8 cellular contexts compared by ENCODE assay signal in genomic region chr19:6092329-6093286, GRCh38. TPM values are rescaled to one million over a fixed set of nuclear protein-coding genes. Genes with fewer than 3 reads are reported as not detected.
A peak's percentile ranks its signal among the peaks of the same experiment; 100 is the strongest.
DNase-seq lines count a peak whose midpoint lies in the region; ATAC-seq and TF ChIP-seq lines count a peak whose summit lies in the region.

No MANE protein-coding gene starts in this region.

- peak; percentile 43 for TF ChIP-seq CTCF in chondrocyte (IDR thresholded peaks at IDR 0.05)

- ATAC-seq in left colon (peak; percentile 83), GM21381 (IDR thresholded peaks at IDR 0.05; ENCODE audit: unreplicated experiment) (no peak), GM19328 (IDR thresholded peaks at IDR 0.05; ENCODE audit: unreplicated experiment) (no peak)

- no peaks in the 10 kb centered on the region for H3K9me3 Mint-ChIP-seq in chondrocyte (ENCODE audit: low read depth)

- DNase-seq in DMS53 (lab: John Stamatoyannopoulos, UW) = peak; percentile 95
- peak; percentile 83 for DNase-seq in NCI-H2171 (lab: John Stamatoyannopoulos, UW)
- no peak for DNase-seq in chondrocyte (ENCODE audit: low spot score)
- DNase-seq in left colon = peak; percentile 89 to 92
- peak; percentile 73 for DNase-seq in stromal cell of bone marrow (ENCODE audit: low read depth)
- no peak for DNase-seq in germinal center (ENCODE audit: low spot score)

- H3K27me3 Mint-ChIP-seq in chondrocyte (ENCODE audit: low read depth) = no peaks in the 10 kb centered on the region

- H3K36me3 Mint-ChIP-seq in chondrocyte (ENCODE audit: low read depth) = no peaks in the 10 kb centered on the region

- peaks cover 52% of the 10 kb centered on the region for H3K4me1 Mint-ChIP-seq in chondrocyte (ENCODE audit: low read depth)

- intact Hi-C loops in left colon (cut with DNase I, micrococcal nuclease) = no loop called here

- H3K27ac Mint-ChIP-seq in chondrocyte (ENCODE audit: unreplicated experiment) = peak overlapping the region; percentile 98

- H3K4me3 Mint-ChIP-seq in chondrocyte (ENCODE audit: unreplicated experiment) = peak overlapping the region; percentile 74

RNA-seq across cellular contexts. Expression of gene RFX2, which starts 17.7 kb away (rescaled TPM):
- total RNA-seq in chondrocyte (5.6 to 9.9 TPM (median 6.5 TPM) in 3 replicates), left colon (1 to 10 TPM; 6.6 to 8.5 TPM)

RNA-seq across cellular contexts. Expression of gene ACSBG2, which starts 42.9 kb away (rescaled TPM):
- total RNA-seq in chondrocyte = 0.10 TPM in 1 of 3 replicates, not detected in the others
- not detected for total RNA-seq in left colon

Comparison
In these comparisons a context has a peak if more than half of its experiments do, and no peak if none do; other contexts are left out.
1. DNase-seq: peak in DMS53 (single experiment), NCI-H2171 (single experiment), left colon (2 of 2) and stromal cell of bone marrow (single experiment); none in chondrocyte (single experiment) and germinal center (single experiment).